Comparison of ENCODE assay signal across 21 cellular contexts in the genomic region with DNA sequence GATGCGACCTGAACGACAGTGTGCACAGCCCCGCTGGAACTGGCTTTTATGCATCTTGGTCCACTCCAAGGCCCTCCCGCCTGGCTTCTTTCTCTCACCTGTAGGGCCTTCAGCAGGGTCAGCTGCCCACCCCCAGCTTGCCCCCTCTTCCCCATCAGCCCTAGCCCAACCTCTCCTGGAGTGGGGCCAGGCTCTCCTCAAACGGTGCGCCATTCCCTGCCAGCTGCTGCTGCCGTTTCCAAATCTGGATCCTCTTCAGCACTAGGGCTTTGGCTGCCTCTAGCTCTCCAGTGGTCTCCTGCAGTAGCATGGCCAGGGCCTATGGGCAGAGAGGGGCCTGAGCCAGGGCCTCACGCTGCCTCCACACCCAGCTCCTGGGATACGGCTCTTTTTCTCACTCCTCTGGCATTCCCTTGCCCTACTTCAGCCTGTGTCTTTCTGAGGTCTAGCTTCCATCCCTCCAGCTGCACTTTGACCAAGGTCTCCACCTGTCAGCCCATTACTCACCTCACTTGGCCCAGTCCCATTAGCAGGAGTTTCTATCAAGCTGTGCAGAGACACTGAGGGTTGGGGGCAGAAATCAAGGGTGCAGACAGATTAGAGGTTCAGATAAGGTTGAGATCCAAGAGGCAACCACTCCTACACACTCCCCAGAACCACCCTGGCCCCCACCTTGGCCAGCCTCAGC. TPM values are rescaled to one million over a fixed set of nuclear protein-coding genes. Genes with fewer than 3 reads are reported as not detected.
DNase-seq lines count a peak whose midpoint lies in the region; ATAC-seq and TF ChIP-seq lines count a peak whose summit lies in the region.
"Had no signal": no experiment of that assay in that cellular context is flagged by ENCODE, and none has a peak within 500 bp of the region (broad histone marks: within the 10 kb centered on the region; RNA-seq: fewer than 3 reads in every experiment).

No MANE protein-coding gene starts in this region.

- CTCF ChIA-PET in activated naive CD4-positive, alpha-beta T cell treated with anti-CD3 and anti-CD28 coated beads, Interleukin-2, amount 10 ng/mL, durations not matched to agents 7 days and 5 days (lab: Charles Lee), result interaction anchor here (0.9 to 1.3 kb wide), 3 partner anchors 12 to 105 kb away, joined by 3 read pairs; no protein-coding TSS in a partner anchor

- peaks cover 38% of the 10 kb centered on the region for H3K79me2 ChIP-seq in osteoblast (ENCODE audit: insufficient read depth, low read length)

- peaks cover 48% of the 10 kb centered on the region for H3K36me3 Mint-ChIP-seq in activated naive CD4-positive, alpha-beta T cell treated with anti-CD3 and anti-CD28 coated beads, Interleukin-2, amount 10 ng/mL, durations not matched to agents 7 days and 5 days
- H3K36me3 Mint-ChIP-seq in activated T-helper 17 cell treated with anti-CD3 and anti-CD28 coated beads, Interleukin-2, amount 50 U/mL, for 72 hours (ENCODE audit: low read depth), result peaks cover 99% of the 10 kb centered on the region

- peaks cover 63% of the 10 kb centered on the region for H3K4me1 Mint-ChIP-seq in activated naive CD4-positive, alpha-beta T cell treated with anti-CD3 and anti-CD28 coated beads, Interleukin-2, amount 10 ng/mL, durations not matched to agents 7 days and 5 days
- peaks cover 25% of the 10 kb centered on the region for H3K4me1 Mint-ChIP-seq in activated T-helper 17 cell treated with anti-CD3 and anti-CD28 coated beads, Interleukin-2, amount 50 U/mL, for 72 hours

- no peak for TF ChIP-seq CTCF in osteoblast (IDR thresholded peaks at IDR 0.05; ENCODE audit: extremely low read depth, low read depth, low read length)

- H3K4me3 Mint-ChIP-seq in activated naive CD4-positive, alpha-beta T cell treated with anti-CD3 and anti-CD28 coated beads, Interleukin-2, amount 10 ng/mL, durations not matched to agents 7 days and 5 days, result no peak overlapping the region
- H3K4me3 Mint-ChIP-seq in activated T-helper 17 cell treated with anti-CD3 and anti-CD28 coated beads, Interleukin-2, amount 50 U/mL, for 72 hours, result no peak overlapping the region
- H3K4me3 Mint-ChIP-seq: activated CD4-positive, alpha-beta memory T cell treated with anti-CD3 and anti-CD28 coated beads, Interleukin-2, amount 10 ng/mL, durations not matched to agents 7 days and 5 days had no signal

- H3K9me3 Mint-ChIP-seq in activated naive CD4-positive, alpha-beta T cell treated with anti-CD3 and anti-CD28 coated beads, Interleukin-2, amount 10 ng/mL, durations not matched to agents 7 days and 5 days, result no peaks in the 10 kb centered on the region
- no peaks in the 10 kb centered on the region for H3K9me3 Mint-ChIP-seq in activated T-helper 17 cell treated with anti-CD3 and anti-CD28 coated beads, Interleukin-2, amount 50 U/mL, for 72 hours
- H3K9me3 Mint-ChIP-seq: activated CD4-positive, alpha-beta memory T cell treated with anti-CD3 and anti-CD28 coated beads, Interleukin-2, amount 10 ng/mL, durations not matched to agents 7 days and 5 days had no signal

- no peak overlapping the region for H3K4me3 ChIP-seq in osteoblast (ENCODE audit: insufficient read depth, low read length)
- H3K4me3 ChIP-seq: gastroesophageal sphincter, GM23248, transverse colon had no signal

- peaks cover 12% of the 10 kb centered on the region for H3K4me1 ChIP-seq in osteoblast (ENCODE audit: insufficient read depth, low read length)

- no peak overlapping the region for H3K27ac ChIP-seq in osteoblast (ENCODE audit: low read depth, low read length)
- H3K27ac ChIP-seq: GM23248, neutrophil, transverse colon had no signal

- no peak overlapping the region for H3K4me2 ChIP-seq in osteoblast (ENCODE audit: insufficient read depth, low read length)

- ATAC-seq in activated T-helper 17 cell treated with anti-CD3 and anti-CD28 coated beads, Interleukin-2, amount 50 U/mL, for 72 hours (replicated peaks), result no peak
- no peak for ATAC-seq in HG03095 (IDR thresholded peaks at IDR 0.05; ENCODE audit: unreplicated experiment)
- ATAC-seq: gastroesophageal sphincter, left colon had no signal

- H3K9me3 ChIP-seq in osteoblast (ENCODE audit: low read depth, low read length), result no peaks in the 10 kb centered on the region
- H3K9me3 ChIP-seq: gastroesophageal sphincter, neutrophil, transverse colon had no signal

- H4K20me1 ChIP-seq in osteoblast (ENCODE audit: insufficient read depth, low read length), result peaks cover 22% of the 10 kb centered on the region

- no peaks in the 10 kb centered on the region for H3K27me3 Mint-ChIP-seq in activated naive CD4-positive, alpha-beta T cell treated with anti-CD3 and anti-CD28 coated beads, Interleukin-2, amount 10 ng/mL, durations not matched to agents 7 days and 5 days
- H3K27me3 Mint-ChIP-seq in activated T-helper 17 cell treated with anti-CD3 and anti-CD28 coated beads, Interleukin-2, amount 50 U/mL, for 72 hours, result no peaks in the 10 kb centered on the region
- H3K27me3 Mint-ChIP-seq: activated CD4-positive, alpha-beta memory T cell treated with anti-CD3 and anti-CD28 coated beads, Interleukin-2, amount 10 ng/mL, durations not matched to agents 7 days and 5 days had no signal

- peaks cover 48% of the 10 kb centered on the region for H3K36me3 ChIP-seq in osteoblast (ENCODE audit: insufficient read depth, low read length)

- no peak for DNase-seq in activated naive CD4-positive, alpha-beta T cell treated with anti-CD3 and anti-CD28 coated beads, Interleukin-2, amount 10 ng/mL, durations not matched to agents 7 days and 5 days
- no peak for DNase-seq in activated naive CD4-positive, alpha-beta T cell treated with Interleukin-2 at 50 U/mL for 16 hours
- DNase-seq in D341Med (ENCODE audit: low spot score), result peak; percentile 27
- peak; percentile 27 for DNase-seq in osteoblast (ENCODE audit: insufficient read length, low spot score, missing footprints)
- no peak for DNase-seq in mucosa of gallbladder (ENCODE audit: low spot score)
- no peak for DNase-seq in HuH-7.5 (ENCODE audit: low spot score)
- DNase-seq: activated CD4-positive, alpha-beta memory T cell treated with anti-CD3 and anti-CD28 coated beads, Interleukin-2, amount 10 ng/mL, durations not matched to agents 7 days and 5 days; amygdala; caudate nucleus; GM23248; Karpas-422; left colon; NCI-H1048; NCI-H510A treated with DMSO at 0.1 percent for 48 hours; retina; transverse colon had no signal

- H3K27me3 ChIP-seq in osteoblast (ENCODE audit: insufficient read depth, low read length), result no peaks in the 10 kb centered on the region
- H3K27me3 ChIP-seq: gastroesophageal sphincter, neutrophil, transverse colon had no signal

- H2AFZ ChIP-seq in osteoblast (ENCODE audit: low read length), result no peak overlapping the region
- H2AFZ ChIP-seq: GM23248 had no signal

- H3K27ac Mint-ChIP-seq in activated naive CD4-positive, alpha-beta T cell treated with anti-CD3 and anti-CD28 coated beads, Interleukin-2, amount 10 ng/mL, durations not matched to agents 7 days and 5 days, result peak overlapping the region; percentile 7
- peak overlapping the region; percentile 77 for H3K27ac Mint-ChIP-seq in activated T-helper 17 cell treated with anti-CD3 and anti-CD28 coated beads, Interleukin-2, amount 50 U/mL, for 72 hours
- H3K27ac Mint-ChIP-seq: activated CD4-positive, alpha-beta memory T cell treated with anti-CD3 and anti-CD28 coated beads, Interleukin-2, amount 10 ng/mL, durations not matched to agents 7 days and 5 days had no signal

RNA-seq across cellular contexts. Expression of gene STAT6, which starts 5.0 kb away (rescaled TPM):
- 100 to 1,000 TPM; 177 to 332 TPM for total RNA-seq in activated T-helper 17 cell treated with anti-CD3 and anti-CD28 coated beads, Interleukin-2, amount 50 U/mL, for 72 hours
- total RNA-seq in osteoblast (149 and 167 TPM in 2 replicates), mucosa of gallbladder (287 TPM)

RNA-seq across cellular contexts. Expression of gene NAB2, which starts 17.3 kb away (rescaled TPM):
- total RNA-seq in activated T-helper 17 cell treated with anti-CD3 and anti-CD28 coated beads, Interleukin-2, amount 50 U/mL, for 72 hours, result 10 to 100 TPM; 20.6 to 61.4 TPM
- total RNA-seq in osteoblast, result 53.6 and 70.9 TPM in 2 replicates
- 21.4 TPM for total RNA-seq in mucosa of gallbladder

RNA-seq across cellular contexts. Expression of gene LRP1, which starts 22.1 kb away (rescaled TPM):
- 10 to 100 TPM in 1 of 2 donors, 1 to 10 TPM in 1; 2.4 to 20.2 TPM for total RNA-seq in activated T-helper 17 cell treated with anti-CD3 and anti-CD28 coated beads, Interleukin-2, amount 50 U/mL, for 72 hours
- 744 and 789 TPM in 2 replicates for total RNA-seq in osteoblast
- 241 TPM for total RNA-seq in mucosa of gallbladder

RNA-seq across cellular contexts. Expression of gene NEMP1, which starts 27.6 kb away (rescaled TPM):
- 100 to 1,000 TPM in 1 of 2 donors, 10 to 100 TPM in 1; 62.3 to 117 TPM for total RNA-seq in activated T-helper 17 cell treated with anti-CD3 and anti-CD28 coated beads, Interleukin-2, amount 50 U/mL, for 72 hours
- 6.5 and 7.7 TPM in 2 replicates for total RNA-seq in osteoblast
- total RNA-seq in mucosa of gallbladder, result 11.4 TPM

RNA-seq across cellular contexts. Expression of gene LRP1-AS, which starts 41.3 kb away (rescaled TPM):
- total RNA-seq in activated T-helper 17 cell treated with anti-CD3 and anti-CD28 coated beads, Interleukin-2, amount 50 U/mL, for 72 hours, result not detected
- total RNA-seq in osteoblast (not detected in 2 replicates), mucosa of gallbladder (not detected)
- total RNA-seq: activated CD4-positive, alpha-beta memory T cell treated with anti-CD3 and anti-CD28 coated beads, Interleukin-2, amount 10 ng/mL, durations not matched to agents 7 days and 5 days; gastroesophageal sphincter; GM23248; HT-29; left colon; transverse colon had no signal

Comparison
In these comparisons a context has a peak if more than half of its experiments do, and no peak if none do; other contexts are left out.
1. DNase-seq: peak in D341Med (single experiment) and osteoblast (single experiment); none in activated naive CD4-positive, alpha-beta T cell treated with anti-CD3 and anti-CD28 coated beads, Interleukin-2, amount 10 ng/mL, durations not matched to agents 7 days and 5 days (single experiment), activated naive CD4-positive, alpha-beta T cell treated with Interleukin-2 at 50 U/mL for 16 hours (single experiment), mucosa of gallbladder (single experiment) and HuH-7.5 (single experiment).
2. RNA of gene LRP1, which starts 22.1 kb away (total RNA-seq): 744 to 789 TPM in osteoblast and 241 TPM in mucosa of gallbladder (single experiment); 2.4 to 20.2 TPM in activated T-helper 17 cell treated with anti-CD3 and anti-CD28 coated beads, Interleukin-2, amount 50 U/mL, for 72 hours; every median in the first group is over 10 times any median in the second.